In genomic region chr16:58843675-58844074, GRCh38 we compare ENCODE assay signal across 9 cellular contexts.
DNase-seq lines count a peak whose midpoint lies in the region; ATAC-seq and TF ChIP-seq lines count a peak whose summit lies in the region.
"Had no signal": no experiment of that assay in that cellular context is flagged by ENCODE, and none has a peak within 500 bp of the region (broad histone marks: within the 10 kb centered on the region; RNA-seq: fewer than 3 reads in every experiment).

No MANE protein-coding gene starts in this region.

- intact Hi-C loops in left colon (cut with DNase I, micrococcal nuclease), result no loop called here

- H3K27ac Mint-ChIP-seq in activated naive CD4-positive, alpha-beta T cell treated with anti-CD3 and anti-CD28 coated beads, Interleukin-2, amount 50 U/mL, for 72 hours, result no peak overlapping the region
- H3K27ac Mint-ChIP-seq: activated CD4-positive, alpha-beta memory T cell treated with anti-CD3 and anti-CD28 coated beads for 36 hours had no signal

- ATAC-seq in GM21423 (IDR thresholded peaks at IDR 0.05; ENCODE audit: unreplicated experiment) (peak; percentile 40), HG02938 (IDR thresholded peaks at IDR 0.05; ENCODE audit: unreplicated experiment) (no peak), left colon (no peak), GM19023 (IDR thresholded peaks at IDR 0.05; ENCODE audit: unreplicated experiment) (no peak)
- ATAC-seq in activated naive CD4-positive, alpha-beta T cell treated with anti-CD3 and anti-CD28 coated beads, Interleukin-2, amount 50 U/mL, for 72 hours, result no peak

- DNase-seq in AML-193 (lab: John Stamatoyannopoulos, UW) (peak; percentile 45), NOMO-1 treated with DMSO at 0.1 percent for 48 hours (lab: John Stamatoyannopoulos, UW; ENCODE audit: unreplicated experiment) (peak; percentile 48), foreskin fibroblast (peak; percentile 21 to 39), left colon (no peak)
- DNase-seq in activated naive CD4-positive, alpha-beta T cell treated with anti-CD3 and anti-CD28 coated beads, Interleukin-2, amount 50 U/mL, for 72 hours (ENCODE audit: low spot score in 2 of 2), result no peak
- DNase-seq: activated CD4-positive, alpha-beta memory T cell treated with anti-CD3 and anti-CD28 coated beads for 36 hours had no signal

- H3K4me3 ChIP-seq in foreskin fibroblast (ENCODE audit: low read depth in 1 of 2, low read length in 2 of 2), result no peak overlapping the region

- H3K9me3 Mint-ChIP-seq in activated naive CD4-positive, alpha-beta T cell treated with anti-CD3 and anti-CD28 coated beads, Interleukin-2, amount 50 U/mL, for 72 hours, result no peaks in the 10 kb centered on the region
- H3K9me3 Mint-ChIP-seq: activated CD4-positive, alpha-beta memory T cell treated with anti-CD3 and anti-CD28 coated beads for 36 hours had no signal

- no peaks in the 10 kb centered on the region for H3K36me3 Mint-ChIP-seq in activated naive CD4-positive, alpha-beta T cell treated with anti-CD3 and anti-CD28 coated beads, Interleukin-2, amount 50 U/mL, for 72 hours
- H3K36me3 Mint-ChIP-seq: activated CD4-positive, alpha-beta memory T cell treated with anti-CD3 and anti-CD28 coated beads for 36 hours had no signal

- TF ChIP-seq CTCF in foreskin fibroblast (IDR thresholded peaks at IDR 0.05; ENCODE audit: low read depth, low read length), result peak; percentile 18

Comparison
In these comparisons a context has a peak if more than half of its experiments do, and no peak if none do; other contexts are left out.
1. DNase-seq: peak in AML-193 (2 of 2), NOMO-1 treated with DMSO at 0.1 percent for 48 hours (single experiment) and foreskin fibroblast (2 of 2); none in left colon (0 of 2) and activated naive CD4-positive, alpha-beta T cell treated with anti-CD3 and anti-CD28 coated beads, Interleukin-2, amount 50 U/mL, for 72 hours (0 of 2).